In the genomic region with DNA sequence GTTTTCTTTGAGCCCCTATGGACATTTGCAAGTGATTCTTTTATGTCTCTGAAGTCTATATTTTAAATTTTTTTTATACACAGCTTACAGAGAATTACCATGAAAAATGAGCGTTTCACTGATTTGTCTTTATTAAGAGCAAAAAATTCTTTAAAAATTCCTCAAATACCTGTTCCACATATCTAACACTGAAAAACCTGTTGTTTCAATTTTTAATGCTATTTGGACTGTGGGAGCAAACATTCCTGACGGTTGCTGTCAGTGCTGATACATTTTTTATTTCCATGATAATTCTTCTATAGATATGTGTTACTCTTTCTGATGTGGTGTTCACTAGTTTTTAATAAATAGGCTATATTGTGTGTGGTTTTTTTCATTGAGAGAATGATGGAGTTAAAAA, we compare ENCODE assay signal across 20 cellular contexts.
A peak's percentile ranks its signal among the peaks of the same experiment; 100 is the strongest.
DNase-seq lines count a peak whose midpoint lies in the region; ATAC-seq, FAIRE-seq and TF ChIP-seq lines count a peak whose summit lies in the region.
"Had no signal": no experiment of that assay in that cellular context is flagged by ENCODE, and none has a peak within 500 bp of the region (broad histone marks: within the 10 kb centered on the region; RNA-seq: fewer than 3 reads in every experiment).

No MANE protein-coding gene starts in this region.

- H3K36me3 Mint-ChIP-seq in mesothelial cell of epicardium: peaks cover 18% of the 10 kb centered on the region

- no peak for FAIRE-seq in HTR-8/SVneo (lab: Jason Lieb, UNC)
- FAIRE-seq: G401.6, GM12891 had no signal

- H3K27me3 ChIP-seq in left lung: no peaks in the 10 kb centered on the region
- H3K27me3 ChIP-seq: BLaER1 treated with 17β-estradiol and CSF1 and Interleukin-3, amounts not matched to agents 10 nM and 100 nM had no signal

- intact Hi-C loops in left lung (cut with DNase I): no loop called here

- H3K27me3 Mint-ChIP-seq in mesothelial cell of epicardium (ENCODE audit: low read depth): no peaks in the 10 kb centered on the region
- H3K27me3 Mint-ChIP-seq: B cell had no signal

- H3K4me1 ChIP-seq in left lung: no peaks in the 10 kb centered on the region

- peak overlapping the region; percentile 79 for H3K27ac Mint-ChIP-seq in mesothelial cell of epicardium
- H3K27ac Mint-ChIP-seq: B cell; CD8-positive, alpha-beta T cell; H9 had no signal

- H3K4me3 Mint-ChIP-seq in mesothelial cell of epicardium: no peak overlapping the region
- H3K4me3 Mint-ChIP-seq: B cell; CD8-positive, alpha-beta T cell; GM23338; H9 had no signal

- peaks cover 0 to 9% of the 10 kb centered on the region in 2 donors for H3K9me3 ChIP-seq in left lung

- DNase-seq in EL (peak; percentile 32), mesothelial cell of epicardium (ENCODE audit: low spot score in 2 of 2, unreplicated experiment in 2 of 2) (no peak), H4 (ENCODE audit: low spot score) (no peak), DMS153 (lab: John Stamatoyannopoulos, UW) (no peak), left lung (no peak), HTR-8/SVneo (ENCODE audit: insufficient read length, low spot score) (no peak)
- DNase-seq: 8988T; Calu3; CD8-positive, alpha-beta T cell; DMS53; DND-41; H9 had no signal

- H3K36me3 ChIP-seq in left lung: no peaks in the 10 kb centered on the region

- TF ChIP-seq EP300 in Ishikawa (IDR thresholded peaks at IDR 0.05; ENCODE audit: borderline replicate concordance): no peak

- no peak overlapping the region for H3K27ac ChIP-seq in left lung
- H3K27ac ChIP-seq: BLaER1 treated with 17β-estradiol and CSF1 and Interleukin-3, amounts not matched to agents 10 nM and 100 nM; KMS-11 had no signal

- no peak for TF ChIP-seq RAD21 in Ishikawa (IDR thresholded peaks at IDR 0.05; ENCODE audit: low read depth)

- peaks cover 21% of the 10 kb centered on the region for H3K9me3 Mint-ChIP-seq in mesothelial cell of epicardium
- H3K9me3 Mint-ChIP-seq: GM23338 had no signal

- TF ChIP-seq CTCF in mesothelial cell of epicardium (IDR thresholded peaks at IDR 0.05; ENCODE audit: unreplicated experiment): no peak
- TF ChIP-seq CTCF in left lung (IDR thresholded peaks at IDR 0.05): no peak

- peaks cover 21% of the 10 kb centered on the region for H3K4me1 Mint-ChIP-seq in mesothelial cell of epicardium
- H3K4me1 Mint-ChIP-seq: B cell, H9 had no signal

- peak; percentile 22; the same call in 1 of the 3 replicates for ATAC-seq in SK-N-SH treated with all-trans-retinoic acid at 6 μM for 48 hours
- no peak for ATAC-seq in left lung
- ATAC-seq: CD8-positive, alpha-beta T cell; GM23338 had no signal

- H3K4me3 ChIP-seq in left lung: no peak overlapping the region
- H3K4me3 ChIP-seq: BLaER1 treated with 17β-estradiol and CSF1 and Interleukin-3, amounts not matched to agents 10 nM and 100 nM; GM23338 had no signal

TF ChIP-seq in Ishikawa, 13 proteins besides CTCF, POLR2A, EP300 and RAD21:
- TF ChIP-seq NFIC (IDR thresholded peaks at IDR 0.05) (no peak), TEAD4 (IDR thresholded peaks at IDR 0.05) (0 out of 2 replicates have a peak, but pooled peaks have one; percentile 33)
TF ChIP-seq in Ishikawa: peak in this region for 1.

TF ChIP-seq in SK-N-SH treated with all-trans-retinoic acid at 6 μM for 48 hours, 23 proteins besides CTCF, POLR2A, EP300 and RAD21:
- TF ChIP-seq TOX (CRISPR knock-in tag; IDR thresholded peaks at IDR 0.05; ENCODE audit: borderline replicate concordance) (no peak), ISL1 (CRISPR knock-in tag; IDR thresholded peaks at IDR 0.05) (peak; percentile 56)
